ENCODE assay signal across 18 cellular contexts in genomic region chr2:24477229-24477628, GRCh38.
"Had no signal": no experiment of that assay in that cellular context is flagged by ENCODE, and none has a peak within 500 bp of the region (broad histone marks: within the 10 kb centered on the region; RNA-seq: fewer than 3 reads in every experiment).

No MANE protein-coding gene starts in this region.

- H3K27me3 Mint-ChIP-seq: activated T-cell treated with anti-CD3 and anti-CD28 coated beads, Interleukin-2, amount 50 U/mL, for 24 hours had no signal

- H3K36me3 ChIP-seq: gastroesophageal sphincter, thyroid gland, uterus had no signal

- H3K36me3 Mint-ChIP-seq: activated CD8-positive, alpha-beta memory T cell treated with anti-CD3 and anti-CD28 coated beads, Interleukin-2, amount 10 ng/mL, durations not matched to agents 7 days and 5 days; activated naive CD4-positive, alpha-beta T cell treated with anti-CD3 and anti-CD28 coated beads, Interleukin-2, amount 50 U/mL, for 72 hours; mesothelial cell of epicardium had no signal

- H2AFZ ChIP-seq: parathyroid adenoma had no signal

- DNase-seq: activated CD4-positive, alpha-beta T cell treated with anti-CD3 and anti-CD28 coated beads for 1 hour; activated CD4-positive, alpha-beta T cell treated with anti-CD3 and anti-CD28 coated beads, Interleukin-2, amount 50 U/mL, for 48 hours; activated CD8-positive, alpha-beta memory T cell treated with anti-CD3 and anti-CD28 coated beads, Interleukin-2, amount 10 ng/mL, durations not matched to agents 7 days and 5 days; activated effector memory CD4-positive, alpha-beta T cell treated with anti-CD3 and anti-CD28 coated beads, Interleukin-2, amount 50 U/mL, for 16 hours; activated T-cell treated with anti-CD3 and anti-CD28 coated beads, Interleukin-2, amount 50 U/mL, for 24 hours; amniotic stem cell; body of pancreas; central memory CD4-positive, alpha-beta T cell; effector CD8-positive, alpha-beta T cell; kidney; naive B cell; thyroid gland; uterus had no signal

- ATAC-seq: activated CD8-positive, alpha-beta memory T cell treated with anti-CD3 and anti-CD28 coated beads, Interleukin-2, amount 10 ng/mL, durations not matched to agents 7 days and 5 days; activated naive CD4-positive, alpha-beta T cell treated with anti-CD3 and anti-CD28 coated beads, Interleukin-2, amount 50 U/mL, for 72 hours; body of pancreas; gastroesophageal sphincter had no signal

- H3K4me3 ChIP-seq: body of pancreas, coronary artery, gastroesophageal sphincter, thyroid gland, uterus had no signal

- H3K4me1 Mint-ChIP-seq: activated CD8-positive, alpha-beta memory T cell treated with anti-CD3 and anti-CD28 coated beads, Interleukin-2, amount 10 ng/mL, durations not matched to agents 7 days and 5 days; mesothelial cell of epicardium; naive B cell had no signal

- H3K9me3 ChIP-seq: body of pancreas, gastroesophageal sphincter, thyroid gland, uterus had no signal

- H3K79me2 ChIP-seq: parathyroid adenoma had no signal

- FAIRE-seq: kidney had no signal

- H3K4me1 ChIP-seq: body of pancreas, gastroesophageal sphincter, parathyroid adenoma, thyroid gland, uterus had no signal

- H3K4me3 Mint-ChIP-seq: activated CD8-positive, alpha-beta memory T cell treated with anti-CD3 and anti-CD28 coated beads, Interleukin-2, amount 10 ng/mL, durations not matched to agents 7 days and 5 days; activated T-cell treated with anti-CD3 and anti-CD28 coated beads, Interleukin-2, amount 50 U/mL, for 24 hours; mesothelial cell of epicardium; naive B cell had no signal

- H3K9ac ChIP-seq: parathyroid adenoma had no signal

- H3K27ac ChIP-seq: body of pancreas, coronary artery, gastroesophageal sphincter, parathyroid adenoma, thyroid gland, uterus had no signal

- H3K27me3 ChIP-seq: body of pancreas, gastroesophageal sphincter, thyroid gland, uterus had no signal

- H3K27ac Mint-ChIP-seq: activated CD8-positive, alpha-beta memory T cell treated with anti-CD3 and anti-CD28 coated beads, Interleukin-2, amount 10 ng/mL, durations not matched to agents 7 days and 5 days; activated naive CD4-positive, alpha-beta T cell treated with anti-CD3 and anti-CD28 coated beads, Interleukin-2, amount 50 U/mL, for 72 hours; activated T-cell treated with anti-CD3 and anti-CD28 coated beads, Interleukin-2, amount 50 U/mL, for 24 hours; mesothelial cell of epicardium had no signal
